ENCODE assay signal across 18 cellular contexts in the genomic region with DNA sequence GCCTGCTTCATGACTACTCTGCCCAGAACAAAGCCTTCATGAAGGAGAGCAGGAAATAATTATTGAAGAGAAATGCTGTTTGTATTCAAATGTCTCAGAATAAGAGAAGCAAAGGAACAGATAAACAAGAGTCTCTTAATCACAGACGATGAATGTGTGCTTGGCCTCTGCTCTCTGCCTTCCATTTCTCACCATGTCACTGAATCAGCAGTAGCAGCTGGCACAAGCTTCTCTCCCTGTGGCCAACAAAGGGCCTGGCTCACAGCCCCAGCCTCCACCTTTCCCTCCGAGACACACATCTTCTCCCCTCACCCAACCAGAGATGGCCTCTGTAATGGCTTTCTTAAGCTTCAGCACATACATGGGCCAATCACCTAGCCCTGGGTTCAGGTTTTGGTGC.
DNase-seq lines count a peak whose midpoint lies in the region; ATAC-seq lines count a peak whose summit lies in the region.
"Had no signal": no experiment of that assay in that cellular context is flagged by ENCODE, and none has a peak within 500 bp of the region (broad histone marks: within the 10 kb centered on the region; RNA-seq: fewer than 3 reads in every experiment).

No MANE protein-coding gene starts in this region.

- no peaks in the 10 kb centered on the region for H3K36me3 Mint-ChIP-seq in T-cell
- H3K36me3 Mint-ChIP-seq: CD8-positive, alpha-beta T cell had no signal

- no peaks in the 10 kb centered on the region for H3K36me3 ChIP-seq in MG63

- no peaks in the 10 kb centered on the region for H3K4me1 Mint-ChIP-seq in T-cell

- POLR2A ChIA-PET in T-cell (lab: Charles Lee) = no interaction called here

- H3K9me3 ChIP-seq in MG63 = no peaks in the 10 kb centered on the region; the same call in 1 of the 2 replicates

- H3K4me3 ChIP-seq in MG63 = no peak overlapping the region

- ATAC-seq in T-cell (replicated peaks in 1 of 4) = no peak
- ATAC-seq: CD8-positive, alpha-beta T cell; left lobe of liver had no signal

- DNase-seq in EH (ENCODE audit: low read depth) (peak; percentile 9), MG63 (peak; percentile 89), fibroblast of gingiva (ENCODE audit: low read depth) (peak; percentile 25), myocyte (ENCODE audit: low read depth) (peak; percentile 19), pons (ENCODE audit: low spot score) (no peak), T-cell (no peak), cerebellar cortex (ENCODE audit: low spot score) (no peak), NCI-H446 (lab: John Stamatoyannopoulos, UW) (no peak)
- DNase-seq: activated CD4-positive, alpha-beta T cell treated with anti-CD3 and anti-CD28 coated beads, Interleukin-2, amount 50 U/mL, for 48 hours; activated naive CD4-positive, alpha-beta T cell treated with anti-CD3 and anti-CD28 coated beads, Interleukin-2, amount 50 U/mL, for 16 hours; activated T-cell treated with anti-CD3 and anti-CD28 coated beads for 4 hours; CD8-positive, alpha-beta T cell; KG1; NCI-H1092 treated with DMSO at 0.1 percent for 48 hours; NCI-H526 treated with DMSO at 0.1 percent for 48 hours; SHP77 treated with DMSO at 0.1 percent for 48 hours had no signal

- H3K27me3 Mint-ChIP-seq in T-cell = peaks cover 4 to 12% of the 10 kb centered on the region in 2 donors
- H3K27me3 Mint-ChIP-seq: dendritic cell treated with granulocyte-macrophage colony-stimulating factor and Interleukin-4, amounts not matched to agents 40 ng/mL and 50 ng/mL, for 4 days had no signal

- H3K27me3 ChIP-seq in MG63 = no peaks in the 10 kb centered on the region

- no peaks in the 10 kb centered on the region for H3K9me3 Mint-ChIP-seq in T-cell
- H3K9me3 Mint-ChIP-seq: CD8-positive, alpha-beta T cell; dendritic cell treated with granulocyte-macrophage colony-stimulating factor and Interleukin-4, amounts not matched to agents 40 ng/mL and 50 ng/mL, for 4 days had no signal

- no peak overlapping the region for H3K4me3 Mint-ChIP-seq in T-cell
- H3K4me3 Mint-ChIP-seq: CD8-positive, alpha-beta T cell; dendritic cell treated with granulocyte-macrophage colony-stimulating factor and Interleukin-4, amounts not matched to agents 40 ng/mL and 50 ng/mL, for 4 days had no signal

- CTCF ChIA-PET in T-cell (lab: Charles Lee) = no interaction called here

- no peak overlapping the region for H3K27ac Mint-ChIP-seq in T-cell
- H3K27ac Mint-ChIP-seq: CD8-positive, alpha-beta T cell; dendritic cell treated with granulocyte-macrophage colony-stimulating factor and Interleukin-4, amounts not matched to agents 40 ng/mL and 50 ng/mL, for 4 days had no signal

Comparison
In these comparisons a context has a peak if more than half of its experiments do, and no peak if none do; other contexts are left out.
1. DNase-seq: peak in EH (single experiment), MG63 (single experiment), fibroblast of gingiva (single experiment) and myocyte (single experiment); none in pons (single experiment), T-cell (0 of 34), cerebellar cortex (single experiment) and NCI-H446 (0 of 2).